In the genomic region with DNA sequence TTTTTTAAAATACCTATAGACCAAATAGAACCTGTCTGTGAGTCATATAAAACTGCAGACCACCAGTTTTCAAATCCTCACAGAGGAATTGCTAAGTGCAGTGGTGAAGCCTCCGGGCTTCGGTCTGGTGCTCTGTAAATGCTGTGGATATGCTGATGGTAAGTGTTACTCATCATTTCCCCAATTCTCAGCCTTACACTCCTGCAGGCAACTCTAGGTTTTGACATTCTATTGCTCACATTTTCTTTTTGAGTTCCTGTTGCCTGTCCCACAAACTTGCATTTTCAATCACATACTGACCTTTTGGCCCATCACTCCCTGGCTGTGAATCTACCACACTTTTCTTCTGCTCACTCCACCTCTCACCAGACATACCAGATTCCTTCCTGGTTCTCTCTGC, we compare ENCODE assay signal across 11 cellular contexts.
DNase-seq lines count a peak whose midpoint lies in the region; ATAC-seq lines count a peak whose summit lies in the region.
"Had no signal": no experiment of that assay in that cellular context is flagged by ENCODE, and none has a peak within 500 bp of the region (broad histone marks: within the 10 kb centered on the region; RNA-seq: fewer than 3 reads in every experiment).

No MANE protein-coding gene starts in this region.

- ATAC-seq in GM18499 (IDR thresholded peaks at IDR 0.05; ENCODE audit: insufficient read depth, unreplicated experiment) (peak; percentile 93), GM19324 (IDR thresholded peaks at IDR 0.05; ENCODE audit: low FRiP score, unreplicated experiment) (peak; percentile 49), HG02798 (IDR thresholded peaks at IDR 0.05; ENCODE audit: poor library complexity, unreplicated experiment) (peak; percentile 68), HG03558 (IDR thresholded peaks at IDR 0.05; ENCODE audit: extremely low read depth, unreplicated experiment) (peak; percentile 79)
- ATAC-seq: PC-3 had no signal

- DNase-seq in anterior cingulate cortex (lab: John Stamatoyannopoulos, UW) (no peak), NCI-H146 (lab: John Stamatoyannopoulos, UW) (no peak), germinal center (ENCODE audit: low spot score) (no peak), DMS153 treated with DMSO at 0.1 percent for 48 hours (lab: John Stamatoyannopoulos, UW; ENCODE audit: unreplicated experiment) (no peak)
- DNase-seq: activated naive CD4-positive, alpha-beta T cell; PC-3; right lobe of liver had no signal
